ENCODE assay signal across 8 cellular contexts in the genomic region with DNA sequence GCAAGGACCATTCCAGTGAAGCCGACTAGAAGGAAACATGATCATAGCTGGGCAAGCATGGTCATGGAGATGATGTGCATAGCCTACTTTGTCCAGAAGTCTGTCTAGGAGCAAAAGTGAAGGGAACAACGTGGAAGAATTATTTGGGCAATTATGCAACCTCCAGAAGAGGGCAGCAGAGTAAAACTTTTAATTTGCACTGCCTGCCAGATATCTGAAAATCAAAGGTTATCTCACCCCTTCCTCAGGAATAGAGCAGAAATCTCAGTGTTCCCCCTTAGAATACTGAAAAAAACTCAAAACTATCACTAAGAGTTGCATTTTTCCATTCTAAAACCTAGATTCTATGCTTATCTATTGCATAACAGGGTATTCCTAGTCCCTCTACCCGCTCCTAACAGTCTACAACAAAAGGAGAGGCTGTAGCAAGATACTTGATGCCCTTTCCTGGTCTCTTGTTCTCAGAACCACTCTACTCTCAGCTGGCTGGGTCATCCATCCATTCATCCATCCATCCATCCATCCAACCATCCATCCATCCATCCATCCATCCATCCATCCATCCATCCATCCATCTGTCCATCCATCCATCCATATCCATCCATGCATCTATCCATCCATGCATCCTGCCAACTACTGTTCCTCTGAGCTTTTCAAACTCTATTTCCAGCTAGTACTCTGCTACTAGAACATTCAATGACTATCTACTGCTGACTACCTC. TPM values are rescaled to one million over a fixed set of nuclear protein-coding genes. Genes with fewer than 3 reads are reported as not detected.
DNase-seq lines count a peak whose midpoint lies in the region; ATAC-seq, FAIRE-seq and TF ChIP-seq lines count a peak whose summit lies in the region.

No MANE protein-coding gene starts in this region.

- H3K27me3 ChIP-seq in left ventricle myocardium inferior (ENCODE audit: low read depth) (no peaks in the 10 kb centered on the region), gastrocnemius medialis (no peaks in the 10 kb centered on the region)

- peak; percentile 57 for DNase-seq in COLO829 (ENCODE audit: low spot score)
- no peak for DNase-seq in GM12892 (ENCODE audit: insufficient read length)
- peak; percentile 39 for DNase-seq in NCI-H345 (lab: John Stamatoyannopoulos, UW)
- peak; percentile 24 to 35 for DNase-seq in activated T-cell treated with anti-CD3 and anti-CD28 coated beads, Interleukin-2, amount 50 U/mL, for 72 hours
- no peak for DNase-seq in left ventricle myocardium inferior
- DNase-seq in gastrocnemius medialis, result no peak
- DNase-seq in cerebellar nuclear complex (lab: John Stamatoyannopoulos, UW), result no peak

- no peak overlapping the region for H3K4me3 Mint-ChIP-seq in activated T-cell treated with anti-CD3 and anti-CD28 coated beads, Interleukin-2, amount 50 U/mL, for 72 hours

- FAIRE-seq in GM12892 (lab: Jason Lieb, UNC), result peak; percentile 82

- H3K27me3 Mint-ChIP-seq in activated T-cell treated with anti-CD3 and anti-CD28 coated beads, Interleukin-2, amount 50 U/mL, for 72 hours (ENCODE audit: low read depth), result peaks cover 8% of the 10 kb centered on the region

- H3K9me3 ChIP-seq in left ventricle myocardium inferior (replicated peaks) (no peaks in the 10 kb centered on the region), gastrocnemius medialis (no peaks in the 10 kb centered on the region)

- H3K27ac ChIP-seq in left ventricle myocardium inferior (replicated peaks), result no peak overlapping the region
- H3K27ac ChIP-seq in gastrocnemius medialis, result no peak overlapping the region

- intact Hi-C loops in left ventricle myocardium inferior (cut with micrococcal nuclease), result loop anchor here (10.0 kb wide), 1 partner anchor 324 kb away; no protein-coding TSS in a partner anchor
- intact Hi-C loops in gastrocnemius medialis (cut with DNase I; ENCODE audit: low total_unique reads), result loop anchor here (1.0 to 5.0 kb wide), 2 partner anchors 320 to 371 kb away; no protein-coding TSS in a partner anchor

- H3K36me3 ChIP-seq in left ventricle myocardium inferior (no peaks in the 10 kb centered on the region), gastrocnemius medialis (no peaks in the 10 kb centered on the region)

- H3K4me3 ChIP-seq in left ventricle myocardium inferior, result no peak overlapping the region
- H3K4me3 ChIP-seq in gastrocnemius medialis, result no peak overlapping the region

- in situ Hi-C loops in gastrocnemius medialis (cut with MboI; ENCODE audit: low sequenced_read_pairs in 4 of 4), result loop anchor here (5.0 to 25.0 kb wide), 4 partner anchors 316 to 1561 kb away; a partner anchor contains a TSS

- H3K36me3 Mint-ChIP-seq in activated T-cell treated with anti-CD3 and anti-CD28 coated beads, Interleukin-2, amount 50 U/mL, for 72 hours (ENCODE audit: insufficient read depth in 2 of 2), result no peaks in the 10 kb centered on the region

- H3K4me1 Mint-ChIP-seq in activated T-cell treated with anti-CD3 and anti-CD28 coated beads, Interleukin-2, amount 50 U/mL, for 72 hours (ENCODE audit: low read depth), result no peaks in the 10 kb centered on the region

- H3K4me1 ChIP-seq in left ventricle myocardium inferior, result no peaks in the 10 kb centered on the region
- H3K4me1 ChIP-seq in gastrocnemius medialis, result no peaks in the 10 kb centered on the region

- no peak overlapping the region for H3K27ac Mint-ChIP-seq in activated T-cell treated with anti-CD3 and anti-CD28 coated beads, Interleukin-2, amount 50 U/mL, for 72 hours

- ATAC-seq in activated T-cell treated with anti-CD3 and anti-CD28 coated beads, Interleukin-2, amount 50 U/mL, for 72 hours (replicated peaks in 1 of 2), result peak; percentile 58 to 65
- ATAC-seq in gastrocnemius medialis, result peak; percentile 58 to 84
- ATAC-seq in GM21576 (IDR thresholded peaks at IDR 0.05; ENCODE audit: unreplicated experiment), result no peak

- no peak for TF ChIP-seq POLR2A in GM12892 (IDR thresholded peaks at IDR 0.05; ENCODE audit: low read depth, low read length)
- no peak for TF ChIP-seq POLR2A in gastrocnemius medialis (IDR thresholded peaks at IDR 0.05)

- TF ChIP-seq CTCF in left ventricle myocardium inferior (IDR thresholded peaks at IDR 0.05; ENCODE audit: borderline replicate concordance) (peak; percentile 82), gastrocnemius medialis (IDR thresholded peaks at IDR 0.05 in 4 of 5, conservative IDR thresholded peaks at IDR 0.05 in 1 of 5) (peak; percentile 50 to 73 (median 66))

- H3K9me3 Mint-ChIP-seq in activated T-cell treated with anti-CD3 and anti-CD28 coated beads, Interleukin-2, amount 50 U/mL, for 72 hours, result no peaks in the 10 kb centered on the region

RNA-seq across cellular contexts. Expression of a gene that starts 8.4 kb away (rescaled TPM):
- polyA plus RNA-seq in GM12892 (2012; ENCODE audit: missing spikeins), result 6.3 TPM
- 1 to 10 TPM; 8.1 to 9.3 TPM for total RNA-seq in activated T-cell treated with anti-CD3 and anti-CD28 coated beads, Interleukin-2, amount 50 U/mL, for 72 hours
- total RNA-seq in left ventricle myocardium inferior (16.3 TPM), gastrocnemius medialis (10 to 100 TPM in 3 of 4 donors, 1 to 10 TPM in 1; 7.0 to 29.1 (median 13.9) TPM)

RNA-seq across cellular contexts. Expression of a gene that starts 50.9 kb away (rescaled TPM):
- polyA plus RNA-seq in GM12892 (2012; ENCODE audit: missing spikeins), result 4.3 TPM
- 10 to 100 TPM; 19.5 to 22.2 TPM for total RNA-seq in activated T-cell treated with anti-CD3 and anti-CD28 coated beads, Interleukin-2, amount 50 U/mL, for 72 hours
- total RNA-seq in left ventricle myocardium inferior (13.4 TPM), gastrocnemius medialis (10 to 100 TPM; 12.2 to 33.4 (median 20.4) TPM)

Comparison
In these comparisons a context has a peak if more than half of its experiments do, and no peak if none do; other contexts are left out.
1. DNase-seq: peak in COLO829 (single experiment), NCI-H345 (single experiment) and activated T-cell treated with anti-CD3 and anti-CD28 coated beads, Interleukin-2, amount 50 U/mL, for 72 hours (2 of 2); none in GM12892 (single experiment), left ventricle myocardium inferior (single experiment), gastrocnemius medialis (0 of 2) and cerebellar nuclear complex (0 of 2).